In the genomic region with DNA sequence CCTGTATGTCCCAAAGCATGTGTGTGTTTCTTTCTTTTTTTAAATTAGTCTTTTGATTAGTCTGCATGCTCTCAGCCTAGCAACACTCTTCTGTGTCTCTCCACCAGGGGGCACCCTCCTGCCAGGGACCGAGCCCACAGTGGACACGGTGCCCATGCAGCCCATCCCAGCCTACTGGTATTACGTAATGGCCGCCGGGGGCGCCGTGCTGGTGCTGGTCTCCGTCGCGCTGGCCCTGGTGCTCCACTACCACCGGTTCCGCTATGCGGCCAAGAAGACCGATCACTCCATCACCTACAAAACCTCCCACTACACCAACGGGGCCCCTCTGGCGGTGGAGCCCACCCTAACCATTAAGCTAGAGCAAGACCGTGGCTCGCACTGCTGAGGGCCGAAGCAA, we compare ENCODE assay signal across 8 cellular contexts.
A peak's percentile ranks its signal among the peaks of the same experiment; 100 is the strongest.
DNase-seq lines count a peak whose midpoint lies in the region; ATAC-seq and FAIRE-seq lines count a peak whose summit lies in the region.

No MANE protein-coding gene starts in this region.

- no peaks in the 10 kb centered on the region for H3K9me3 Mint-ChIP-seq in activated naive CD8-positive, alpha-beta T cell treated with anti-CD3 and anti-CD28 coated beads, Interleukin-2, amount 10 ng/mL, durations not matched to agents 7 days and 5 days

- peak; percentile 42 for ATAC-seq in activated naive CD8-positive, alpha-beta T cell treated with anti-CD3 and anti-CD28 coated beads, Interleukin-2, amount 10 ng/mL, durations not matched to agents 7 days and 5 days (ENCODE audit: low read depth)
- peak; percentile 69 for ATAC-seq in stimulated activated naive CD8-positive, alpha-beta T cell treated with anti-CD3 and anti-CD28 coated beads, Interleukin-15, Interleukin-2, amounts not matched to agents 100 U/mL and 50 U/mL, for 24 hours
- ATAC-seq in GM18498 (IDR thresholded peaks at IDR 0.05; ENCODE audit: unreplicated experiment) = no peak

- peaks cover 6% of the 10 kb centered on the region for H3K4me1 Mint-ChIP-seq in activated naive CD8-positive, alpha-beta T cell treated with anti-CD3 and anti-CD28 coated beads, Interleukin-2, amount 10 ng/mL, durations not matched to agents 7 days and 5 days

- FAIRE-seq in GM18507 (lab: Jason Lieb, UNC) = peak; percentile 41

- H3K4me3 Mint-ChIP-seq in activated naive CD8-positive, alpha-beta T cell treated with anti-CD3 and anti-CD28 coated beads, Interleukin-2, amount 10 ng/mL, durations not matched to agents 7 days and 5 days = no peak overlapping the region

- no peak overlapping the region for H3K27ac Mint-ChIP-seq in activated naive CD8-positive, alpha-beta T cell treated with anti-CD3 and anti-CD28 coated beads, Interleukin-2, amount 10 ng/mL, durations not matched to agents 7 days and 5 days

- peaks cover 28% of the 10 kb centered on the region for H3K27me3 Mint-ChIP-seq in activated naive CD8-positive, alpha-beta T cell treated with anti-CD3 and anti-CD28 coated beads, Interleukin-2, amount 10 ng/mL, durations not matched to agents 7 days and 5 days

- no peaks in the 10 kb centered on the region for H3K36me3 Mint-ChIP-seq in activated naive CD8-positive, alpha-beta T cell treated with anti-CD3 and anti-CD28 coated beads, Interleukin-2, amount 10 ng/mL, durations not matched to agents 7 days and 5 days

- DNase-seq in AML-193 (lab: John Stamatoyannopoulos, UW) (peak; percentile 16 to 38), GM18507 (ENCODE audit: extremely low spot score, insufficient read length, low read depth) (peak; percentile 9), LHCN-M2 (ENCODE audit: low read depth) (peak; percentile 39), iPS-NIHi11 (ENCODE audit: low spot score) (peak; percentile 87), occipital lobe (lab: John Stamatoyannopoulos, UW) (no peak)
- DNase-seq in activated naive CD8-positive, alpha-beta T cell treated with anti-CD3 and anti-CD28 coated beads, Interleukin-2, amount 10 ng/mL, durations not matched to agents 7 days and 5 days = peak; percentile 33
- DNase-seq in stimulated activated naive CD8-positive, alpha-beta T cell treated with anti-CD3 and anti-CD28 coated beads, Interleukin-15, Interleukin-2, amounts not matched to agents 100 U/mL and 50 U/mL, for 24 hours = peak; percentile 65

- POLR2A ChIA-PET in activated naive CD8-positive, alpha-beta T cell treated with anti-CD3 and anti-CD28 coated beads, Interleukin-2, amount 10 ng/mL, durations not matched to agents 7 days and 5 days (lab: Charles Lee) = no interaction called here
